In genomic region chr3:111955876-111956275, GRCh38 we compare ENCODE assay signal across 37 cellular contexts. TPM values are rescaled to one million over a fixed set of nuclear protein-coding genes. Genes with fewer than 3 reads are reported as not detected.
"Had no signal": no experiment of that assay in that cellular context is flagged by ENCODE, and none has a peak within 500 bp of the region (broad histone marks: within the 10 kb centered on the region; RNA-seq: fewer than 3 reads in every experiment).

No MANE protein-coding gene starts in this region.

- H3K36me3 Mint-ChIP-seq: activated CD8-positive, alpha-beta memory T cell treated with anti-CD3 and anti-CD28 coated beads, Interleukin-2, amount 10 ng/mL, durations not matched to agents 7 days and 5 days; activated naive CD4-positive, alpha-beta T cell treated with anti-CD3 and anti-CD28 coated beads, Interleukin-2, amount 10 ng/mL, durations not matched to agents 7 days and 5 days; activated naive CD4-positive, alpha-beta T cell treated with anti-CD3 and anti-CD28 coated beads, Interleukin-2, amount 50 U/mL, for 24 hours; activated naive CD8-positive, alpha-beta T cell; activated naive CD8-positive, alpha-beta T cell treated with anti-CD3 and anti-CD28 coated beads, Interleukin-2, amount 10 ng/mL, durations not matched to agents 7 days and 5 days; brain had no signal

- H3K27ac Mint-ChIP-seq: activated CD4-positive, alpha-beta memory T cell treated with anti-CD3 and anti-CD28 coated beads, Interleukin-2, amount 10 ng/mL, durations not matched to agents 7 days and 5 days; activated CD4-positive, alpha-beta T cell treated with anti-CD3 and anti-CD28 coated beads for 36 hours; activated CD4-positive, alpha-beta T cell treated with anti-CD3 and anti-CD28 coated beads, Interleukin-2, amount 10 ng/mL, durations not matched to agents 7 days and 5 days; activated CD8-positive, alpha-beta memory T cell treated with anti-CD3 and anti-CD28 coated beads, Interleukin-2, amount 10 ng/mL, durations not matched to agents 7 days and 5 days; activated CD8-positive, alpha-beta T cell treated with anti-CD3 and anti-CD28 coated beads, Interleukin-2, amount 10 ng/mL, durations not matched to agents 7 days and 5 days; activated naive CD4-positive, alpha-beta T cell treated with anti-CD3 and anti-CD28 coated beads, Interleukin-2, amount 10 ng/mL, durations not matched to agents 7 days and 5 days; activated naive CD4-positive, alpha-beta T cell treated with anti-CD3 and anti-CD28 coated beads, Interleukin-2, amount 50 U/mL, for 24 hours; activated naive CD8-positive, alpha-beta T cell; activated naive CD8-positive, alpha-beta T cell treated with anti-CD3 and anti-CD28 coated beads, Interleukin-2, amount 10 ng/mL, durations not matched to agents 7 days and 5 days; activated naive CD8-positive, alpha-beta T cell treated with anti-CD3 and anti-CD28 coated beads, Interleukin-2, amount 50 U/mL, for 24 hours; activated T-cell treated with anti-CD3 and anti-CD28 coated beads, Interleukin-2, amount 50 U/mL, for 24 hours; activated T-helper 2 cell treated with anti-CD3 and anti-CD28 coated beads, Interferon-gamma antibody, Interleukin-2, Interleukin-4, amounts not matched to agents 10 μg/mL and 5 μg/mL and 100 μg/mL, durations not matched to agents 14 hours and 24 hours and 36 hours; T-helper 1 cell treated with Interleukin-12 subunit alpha and Interleukin-12 subunit beta and Interleukin-4 antibody, amounts not matched to agents 30 μg/mL and 1 μg/mL, for 36 hours; T-helper 2 cell treated with Interferon-gamma antibody and Interleukin-4, amounts not matched to agents 5 μg/mL and 100 μg/mL, for 36 hours had no signal

- H3K9me3 Mint-ChIP-seq: activated CD4-positive, alpha-beta memory T cell treated with anti-CD3 and anti-CD28 coated beads, Interleukin-2, amount 10 ng/mL, durations not matched to agents 7 days and 5 days; activated CD4-positive, alpha-beta T cell treated with anti-CD3 and anti-CD28 coated beads, Interleukin-2, amount 10 ng/mL, durations not matched to agents 7 days and 5 days; activated naive CD4-positive, alpha-beta T cell treated with anti-CD3 and anti-CD28 coated beads, Interleukin-2, amount 10 ng/mL, durations not matched to agents 7 days and 5 days; activated naive CD4-positive, alpha-beta T cell treated with anti-CD3 and anti-CD28 coated beads, Interleukin-2, amount 50 U/mL, for 24 hours; activated naive CD8-positive, alpha-beta T cell treated with anti-CD3 and anti-CD28 coated beads, Interleukin-2, amount 50 U/mL, for 24 hours; activated T-cell treated with anti-CD3 and anti-CD28 coated beads, Interleukin-2, amount 50 U/mL, for 24 hours; activated T-helper 2 cell treated with anti-CD3 and anti-CD28 coated beads, Interferon-gamma antibody, Interleukin-2, Interleukin-4, amounts not matched to agents 10 μg/mL and 5 μg/mL and 100 μg/mL, durations not matched to agents 14 hours and 24 hours and 36 hours; brain; central memory CD8-positive, alpha-beta T cell; T-helper 1 cell treated with Interleukin-12 subunit alpha and Interleukin-12 subunit beta and Interleukin-4 antibody, amounts not matched to agents 30 μg/mL and 1 μg/mL, for 36 hours; T-helper 2 cell treated with Interferon-gamma antibody and Interleukin-4, amounts not matched to agents 5 μg/mL and 100 μg/mL, for 36 hours had no signal

- ATAC-seq: activated CD4-positive, alpha-beta T cell treated with anti-CD3 and anti-CD28 coated beads for 36 hours; activated CD4-positive, CD25-positive, alpha-beta regulatory T cell treated with anti-CD3 and anti-CD28 coated beads, Interleukin-2, amount 50 U/mL, for 24 hours; activated CD8-positive, alpha-beta memory T cell treated with anti-CD3 and anti-CD28 coated beads, Interleukin-2, amount 10 ng/mL, durations not matched to agents 7 days and 5 days; activated CD8-positive, alpha-beta T cell treated with anti-CD3 and anti-CD28 coated beads, Interleukin-2, amount 10 ng/mL, durations not matched to agents 7 days and 5 days; activated naive CD8-positive, alpha-beta T cell treated with anti-CD3 and anti-CD28 coated beads, Interleukin-2, amount 50 U/mL, for 24 hours had no signal

- H3K4me1 Mint-ChIP-seq: activated CD4-positive, alpha-beta memory T cell treated with anti-CD3 and anti-CD28 coated beads, Interleukin-2, amount 10 ng/mL, durations not matched to agents 7 days and 5 days; activated CD4-positive, alpha-beta T cell treated with anti-CD3 and anti-CD28 coated beads for 36 hours; activated CD4-positive, alpha-beta T cell treated with anti-CD3 and anti-CD28 coated beads, Interleukin-2, amount 10 ng/mL, durations not matched to agents 7 days and 5 days; activated naive CD4-positive, alpha-beta T cell treated with anti-CD3 and anti-CD28 coated beads, Interleukin-2, amount 10 ng/mL, durations not matched to agents 7 days and 5 days; activated naive CD4-positive, alpha-beta T cell treated with anti-CD3 and anti-CD28 coated beads, Interleukin-2, amount 50 U/mL, for 24 hours; activated naive CD8-positive, alpha-beta T cell treated with anti-CD3 and anti-CD28 coated beads, Interleukin-2, amount 50 U/mL, for 24 hours; central memory CD8-positive, alpha-beta T cell had no signal

- H3K27me3 Mint-ChIP-seq: activated CD4-positive, alpha-beta memory T cell treated with anti-CD3 and anti-CD28 coated beads, Interleukin-2, amount 10 ng/mL, durations not matched to agents 7 days and 5 days; activated CD4-positive, alpha-beta T cell treated with anti-CD3 and anti-CD28 coated beads for 36 hours; activated CD4-positive, alpha-beta T cell treated with anti-CD3 and anti-CD28 coated beads, Interleukin-2, amount 10 ng/mL, durations not matched to agents 7 days and 5 days; activated CD8-positive, alpha-beta memory T cell treated with anti-CD3 and anti-CD28 coated beads, Interleukin-2, amount 10 ng/mL, durations not matched to agents 7 days and 5 days; activated naive CD4-positive, alpha-beta T cell treated with anti-CD3 and anti-CD28 coated beads, Interleukin-2, amount 10 ng/mL, durations not matched to agents 7 days and 5 days; activated naive CD4-positive, alpha-beta T cell treated with anti-CD3 and anti-CD28 coated beads, Interleukin-2, amount 50 U/mL, for 24 hours; activated naive CD8-positive, alpha-beta T cell; activated naive CD8-positive, alpha-beta T cell treated with anti-CD3 and anti-CD28 coated beads, Interleukin-2, amount 10 ng/mL, durations not matched to agents 7 days and 5 days; activated naive CD8-positive, alpha-beta T cell treated with anti-CD3 and anti-CD28 coated beads, Interleukin-2, amount 50 U/mL, for 24 hours; activated T-cell treated with anti-CD3 and anti-CD28 coated beads, Interleukin-2, amount 50 U/mL, for 24 hours; brain; central memory CD8-positive, alpha-beta T cell had no signal

- H3K27ac ChIP-seq: ascending aorta, cardiac muscle cell, VCaP had no signal

- H3K4me1 ChIP-seq: ascending aorta had no signal

- H3K4me3 Mint-ChIP-seq: activated CD4-positive, alpha-beta memory T cell treated with anti-CD3 and anti-CD28 coated beads, Interleukin-2, amount 10 ng/mL, durations not matched to agents 7 days and 5 days; activated CD4-positive, alpha-beta T cell treated with anti-CD3 and anti-CD28 coated beads for 36 hours; activated CD4-positive, alpha-beta T cell treated with anti-CD3 and anti-CD28 coated beads, Interleukin-2, amount 10 ng/mL, durations not matched to agents 7 days and 5 days; activated CD8-positive, alpha-beta memory T cell treated with anti-CD3 and anti-CD28 coated beads, Interleukin-2, amount 10 ng/mL, durations not matched to agents 7 days and 5 days; activated CD8-positive, alpha-beta T cell treated with anti-CD3 and anti-CD28 coated beads, Interleukin-2, amount 10 ng/mL, durations not matched to agents 7 days and 5 days; activated naive CD4-positive, alpha-beta T cell treated with anti-CD3 and anti-CD28 coated beads, Interleukin-2, amount 10 ng/mL, durations not matched to agents 7 days and 5 days; activated naive CD4-positive, alpha-beta T cell treated with anti-CD3 and anti-CD28 coated beads, Interleukin-2, amount 50 U/mL, for 24 hours; activated naive CD8-positive, alpha-beta T cell; activated naive CD8-positive, alpha-beta T cell treated with anti-CD3 and anti-CD28 coated beads, Interleukin-2, amount 10 ng/mL, durations not matched to agents 7 days and 5 days; activated naive CD8-positive, alpha-beta T cell treated with anti-CD3 and anti-CD28 coated beads, Interleukin-2, amount 50 U/mL, for 24 hours; activated T-cell treated with anti-CD3 and anti-CD28 coated beads, Interleukin-2, amount 50 U/mL, for 24 hours; brain; central memory CD8-positive, alpha-beta T cell; T-helper 1 cell treated with Interleukin-12 subunit alpha and Interleukin-12 subunit beta and Interleukin-4 antibody, amounts not matched to agents 30 μg/mL and 1 μg/mL, for 36 hours; T-helper 2 cell treated with Interferon-gamma antibody and Interleukin-4, amounts not matched to agents 5 μg/mL and 100 μg/mL, for 36 hours had no signal

- H3K4me3 ChIP-seq: ascending aorta, cardiac muscle cell had no signal

- H3K36me3 ChIP-seq: cardiac muscle cell had no signal

- H3K9me3 ChIP-seq: ascending aorta had no signal

- DNase-seq: activated CD4-positive, alpha-beta memory T cell treated with anti-CD3 and anti-CD28 coated beads, Interleukin-2, amount 10 ng/mL, durations not matched to agents 7 days and 5 days; activated CD4-positive, alpha-beta T cell treated with anti-CD3 and anti-CD28 coated beads for 1 hour; activated CD4-positive, alpha-beta T cell treated with anti-CD3 and anti-CD28 coated beads for 36 hours; activated CD4-positive, alpha-beta T cell treated with anti-CD3 and anti-CD28 coated beads for 48 hours; activated CD4-positive, alpha-beta T cell treated with anti-CD3 and anti-CD28 coated beads, Interleukin-2, amount 10 ng/mL, durations not matched to agents 7 days and 5 days; activated CD4-positive, alpha-beta T cell treated with anti-CD3 and anti-CD28 coated beads, Interleukin-2, amount 50 U/mL, for 48 hours; activated CD4-positive, CD25-positive, alpha-beta regulatory T cell; activated CD8-positive, alpha-beta memory T cell treated with anti-CD3 and anti-CD28 coated beads for 24 hours; activated CD8-positive, alpha-beta memory T cell treated with anti-CD3 and anti-CD28 coated beads, Interleukin-2, amount 10 ng/mL, durations not matched to agents 7 days and 5 days; activated CD8-positive, alpha-beta memory T cell treated with anti-CD3 and anti-CD28 coated beads, Interleukin-2, amount 50 U/mL, for 48 hours; activated CD8-positive, alpha-beta T cell treated with anti-CD3 and anti-CD28 coated beads, Interleukin-2, amount 10 ng/mL, durations not matched to agents 7 days and 5 days; activated effector memory CD4-positive, alpha-beta T cell treated with Interleukin-2 at 50 U/mL for 16 hours; activated gamma-delta T cell; activated naive CD4-positive, alpha-beta T cell treated with anti-CD3 and anti-CD28 coated beads, Interleukin-2, amount 10 ng/mL, durations not matched to agents 7 days and 5 days; activated naive CD4-positive, alpha-beta T cell treated with Interleukin-2 at 50 U/mL for 16 hours; activated naive CD8-positive, alpha-beta T cell treated with anti-CD3 and anti-CD28 coated beads, Interleukin-2, amount 10 ng/mL, durations not matched to agents 7 days and 5 days; activated naive CD8-positive, alpha-beta T cell treated with anti-CD3 and anti-CD28 coated beads, Interleukin-2, amount 50 U/mL, for 24 hours; activated T-cell treated with anti-CD3 and anti-CD28 coated beads, Interleukin-2, amount 50 U/mL, for 24 hours; activated T-cell treated with anti-CD3 and anti-CD28 coated beads, Interleukin-2, amount 50 U/mL, for 48 hours; amygdala; anterior cingulate cortex; caudate nucleus; cerebellar nuclear complex; T-helper 2 cell; T-helper 9 cell had no signal

RNA-seq across cellular contexts. Expression of gene TAGLN3, which starts 42.8 kb away (rescaled TPM):
- total RNA-seq: activated CD8-positive, alpha-beta memory T cell treated with anti-CD3 and anti-CD28 coated beads, Interleukin-2, amount 10 ng/mL, durations not matched to agents 7 days and 5 days; activated CD8-positive, alpha-beta T cell treated with anti-CD3 and anti-CD28 coated beads, Interleukin-2, amount 10 ng/mL, durations not matched to agents 7 days and 5 days; activated naive CD8-positive, alpha-beta T cell treated with anti-CD3 and anti-CD28 coated beads, Interleukin-2, amount 10 ng/mL, durations not matched to agents 7 days and 5 days; ascending aorta; chondrocyte had no signal
